In the genomic region with DNA sequence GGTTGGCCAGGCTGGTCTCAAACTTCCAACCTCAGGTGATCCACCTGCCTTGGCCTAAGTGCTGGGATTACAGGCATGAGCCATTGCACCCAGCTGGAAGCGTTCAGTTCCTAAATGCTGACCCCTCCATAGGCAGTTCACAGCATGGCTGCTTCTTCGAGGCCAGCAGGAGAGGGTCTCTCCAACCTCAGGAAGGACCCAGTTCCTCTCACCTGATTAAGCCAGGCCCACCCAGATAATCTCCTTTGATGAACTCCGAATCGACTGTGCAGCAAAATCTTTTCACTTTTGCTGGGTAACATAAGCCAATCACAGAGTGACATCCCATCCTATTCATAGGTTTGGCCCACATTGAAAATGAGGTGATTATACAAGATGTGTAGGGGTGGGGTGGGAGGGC, we compare ENCODE assay signal across 17 cellular contexts.
"Had no signal": no experiment of that assay in that cellular context is flagged by ENCODE, and none has a peak within 500 bp of the region (broad histone marks: within the 10 kb centered on the region; RNA-seq: fewer than 3 reads in every experiment).

No MANE protein-coding gene starts in this region.

- H3K4me3 ChIP-seq: PC-9, SJCRH30, SK-N-MC had no signal

- DNase-seq: Karpas-422, MM.1S, NCI-H1105, NCI-H1417 treated with DMSO at 0.1 percent for 48 hours, NCI-H1436 treated with DMSO at 0.1 percent for 48 hours, NCI-H1694 treated with DMSO at 0.1 percent for 48 hours, NCI-H2081, NCI-H2171 treated with DMSO at 0.1 percent for 48 hours, NCI-H345, NCI-H446, NCI-H524 treated with DMSO at 0.1 percent for 48 hours, PC-9, SIG-M5, SJCRH30 had no signal

- H3K4me1 ChIP-seq: SJCRH30 had no signal

- H3K27ac ChIP-seq: PC-9, RWPE1, SJCRH30, SK-N-MC had no signal

- H3K4me2 ChIP-seq: PC-9 had no signal

- H3K36me3 ChIP-seq: SJCRH30 had no signal

- ATAC-seq: Right ventricle myocardium inferior had no signal

- H3K9me3 ChIP-seq: SJCRH30 had no signal

- H3K27me3 ChIP-seq: SJCRH30 had no signal
